In the genomic region with DNA sequence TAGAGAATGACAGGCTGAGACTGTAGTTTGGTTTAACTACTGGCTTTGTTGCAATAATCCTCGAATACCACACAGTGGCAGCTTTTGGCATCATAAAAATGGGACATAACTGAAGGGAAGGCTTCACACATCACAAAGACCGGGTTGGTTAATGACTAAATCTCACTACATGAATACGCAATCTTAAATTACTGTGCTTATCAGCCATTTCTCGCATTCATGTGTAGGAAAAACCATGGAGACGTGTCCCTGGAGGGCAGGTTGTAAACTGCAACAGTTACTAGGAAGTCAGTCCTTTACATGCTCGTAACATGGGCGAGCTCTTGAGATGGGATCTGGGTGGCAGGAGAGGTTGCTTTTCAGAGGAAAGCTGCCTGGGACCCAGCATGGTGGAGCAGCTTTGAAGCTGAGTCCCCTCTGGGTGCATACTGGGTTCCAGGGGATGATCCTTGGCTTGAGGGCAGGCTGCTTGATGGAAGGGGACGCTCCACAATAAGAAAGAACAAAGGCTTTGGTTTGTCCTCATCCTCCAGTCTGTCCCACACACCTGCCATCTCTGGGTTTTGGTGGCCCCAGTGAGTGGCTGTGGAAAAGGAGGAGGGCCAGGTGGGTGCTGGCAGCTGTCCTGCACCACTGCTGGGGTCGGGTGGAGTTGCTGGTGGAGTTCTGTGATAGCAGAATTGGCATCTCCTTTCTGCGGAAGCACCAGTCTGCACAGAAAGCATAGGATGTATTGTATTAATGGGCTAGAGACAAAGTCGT, we compare ENCODE assay signal across 1 cellular context.
TF ChIP-seq lines count a peak whose summit lies in the region.

No MANE protein-coding gene starts in this region.

TF ChIP-seq in K562, 482 proteins besides CTCF, POLR2A, EP300 and RAD21 (continued from another document):
- TF ChIP-seq MXD1 (CRISPR knock-in tag; IDR thresholded peaks at IDR 0.05; ENCODE audit: borderline replicate concordance, poor library complexity, severe bottlenecking), result no peak
- no peak for TF ChIP-seq MCM3 (IDR thresholded peaks at IDR 0.05)
- TF ChIP-seq POLR2AphosphoS5 (IDR thresholded peaks at IDR 0.05; ENCODE audit: control insufficient read depth, insufficient read depth, low read depth, low read length), result 0 out of 2 replicates have a peak, but pooled peaks have one; percentile 37
- TF ChIP-seq TSC22D4 (tag; IDR thresholded peaks at IDR 0.05), result no peak
- TF ChIP-seq, protein P1, sequence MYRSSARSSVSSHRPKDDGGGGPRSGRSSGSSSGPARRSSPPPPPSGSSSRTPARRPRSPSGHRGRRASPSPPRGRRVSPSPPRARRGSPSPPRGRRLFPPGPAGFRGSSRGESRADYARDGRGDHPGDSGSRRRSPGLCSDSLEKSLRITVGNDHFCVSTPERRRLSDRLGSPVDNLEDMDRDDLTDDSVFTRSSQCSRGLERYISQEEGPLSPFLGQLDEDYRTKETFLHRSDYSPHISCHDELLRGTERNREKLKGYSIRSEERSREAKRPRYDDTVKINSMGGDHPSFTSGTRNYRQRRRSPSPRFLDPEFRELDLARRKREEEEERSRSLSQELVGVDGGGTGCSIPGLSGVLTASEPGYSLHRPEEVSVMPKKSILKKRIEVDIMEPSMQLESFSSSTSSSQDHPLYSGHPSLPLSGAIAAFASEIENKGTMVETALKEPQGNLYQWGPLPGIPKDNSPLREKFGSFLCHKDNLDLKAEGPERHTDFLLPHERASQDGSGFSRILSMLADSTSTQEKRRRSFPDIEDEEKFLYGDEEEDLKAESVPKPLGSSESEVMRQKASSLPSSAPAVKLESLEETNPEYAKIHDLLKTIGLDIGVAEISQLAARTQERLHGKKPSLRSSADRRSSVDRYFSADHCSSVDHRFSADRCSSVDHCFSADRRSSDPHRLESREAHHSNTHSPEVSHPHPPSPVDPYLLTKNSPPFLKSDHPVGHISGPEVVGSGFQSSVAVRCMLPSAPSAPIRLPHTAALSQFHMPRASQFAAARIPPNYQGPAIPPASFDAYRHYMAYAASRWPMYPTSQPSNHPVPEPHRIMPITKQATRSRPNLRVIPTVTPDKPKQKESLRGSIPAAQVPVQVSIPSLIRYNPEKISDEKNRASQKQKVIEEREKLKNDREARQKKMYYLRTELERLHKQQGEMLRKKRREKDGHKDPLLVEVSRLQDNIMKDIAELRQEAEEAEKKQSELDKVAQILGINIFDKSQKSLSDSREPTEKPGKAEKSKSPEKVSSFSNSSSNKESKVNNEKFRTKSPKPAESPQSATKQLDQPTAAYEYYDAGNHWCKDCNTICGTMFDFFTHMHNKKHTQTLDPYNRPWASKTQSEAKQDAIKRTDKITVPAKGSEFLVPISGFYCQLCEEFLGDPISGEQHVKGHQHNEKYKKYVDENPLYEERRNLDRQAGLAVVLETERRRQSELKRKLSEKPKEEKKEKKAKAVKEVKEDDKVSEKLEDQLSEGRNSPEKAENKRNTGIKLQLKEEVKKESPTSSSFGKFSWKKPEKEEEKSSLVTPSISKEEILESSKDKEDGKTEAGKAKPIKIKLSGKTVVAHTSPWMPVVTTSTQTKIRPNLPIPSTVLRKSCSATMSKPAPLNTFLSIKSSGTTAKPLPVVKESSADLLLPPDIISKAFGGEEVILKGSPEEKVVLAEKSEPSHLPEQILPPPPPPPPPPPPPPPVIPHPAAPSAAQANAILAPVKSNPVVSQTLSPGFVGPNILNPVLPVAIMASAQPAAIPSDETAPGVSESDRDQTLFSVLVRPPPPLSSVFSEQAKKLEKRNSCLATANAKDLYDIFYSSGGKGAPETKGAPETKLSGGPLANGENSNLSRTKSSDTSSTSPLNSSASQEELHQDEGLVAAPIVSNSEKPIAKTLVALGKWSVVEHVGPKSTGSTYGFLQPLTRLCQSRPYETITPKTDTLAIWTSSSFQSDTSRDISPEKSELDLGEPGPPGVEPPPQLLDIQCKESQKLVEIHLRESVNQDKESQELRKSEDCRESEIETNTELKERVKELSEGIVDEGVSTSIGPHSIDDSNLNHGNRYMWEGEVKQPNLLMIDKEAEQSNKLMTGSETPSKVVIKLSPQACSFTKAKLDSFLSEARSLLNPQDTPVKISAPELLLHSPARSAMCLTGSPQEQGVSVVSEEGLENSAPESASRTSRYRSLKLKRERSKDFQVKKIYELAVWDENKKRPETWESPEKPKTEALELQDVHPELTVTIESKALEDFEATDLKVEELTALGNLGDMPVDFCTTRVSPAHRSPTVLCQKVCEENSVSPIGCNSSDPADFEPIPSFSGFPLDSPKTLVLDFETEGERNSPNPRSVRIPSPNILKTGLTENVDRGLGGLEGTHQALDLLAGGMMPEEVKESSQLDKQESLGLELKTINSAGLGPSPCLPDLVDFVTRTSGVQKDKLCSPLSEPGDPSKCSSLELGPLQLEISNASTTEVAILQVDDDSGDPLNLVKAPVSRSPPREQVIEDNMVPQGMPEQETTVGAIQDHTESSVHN (IDR thresholded peaks at IDR 0.05; ENCODE audit: borderline replicate concordance in 1 of 2, low read depth in 1 of 2), result no peak
- no peak for TF ChIP-seq TAF9B (IDR thresholded peaks at IDR 0.05; ENCODE audit: partially characterized antibody)
- TF ChIP-seq POLR2B (IDR thresholded peaks at IDR 0.05; ENCODE audit: low read depth, partially characterized antibody), result peak; percentile 35
- TF ChIP-seq TAF15 (IDR thresholded peaks at IDR 0.05; ENCODE audit: low read depth, low read length), result no peak
- TF ChIP-seq ZNF23 (CRISPR knock-in tag; IDR thresholded peaks at IDR 0.05), result no peak
